1 cellular context compared by ENCODE assay signal in genomic region chr21:42068592-42068991, GRCh38.
TF ChIP-seq lines count a peak whose summit lies in the region.

No MANE protein-coding gene starts in this region.

TF ChIP-seq in IMR-90, 13 proteins besides CTCF, POLR2A, EP300 and RAD21:
- TF ChIP-seq RFX5 (IDR thresholded peaks at IDR 0.05; ENCODE audit: low read depth, low read length) (no peak), ELK1 (IDR thresholded peaks at IDR 0.05; ENCODE audit: borderline replicate concordance, low read depth, low read length) (no peak), MAFK (IDR thresholded peaks at IDR 0.05; ENCODE audit: low read depth, low read length) (no peak), RCOR1 (IDR thresholded peaks at IDR 0.05; ENCODE audit: insufficient replicate concordance, low read length) (no peak), MAZ (IDR thresholded peaks at IDR 0.05; ENCODE audit: borderline replicate concordance, low read depth, low read length) (no peak), CEBPB (IDR thresholded peaks at IDR 0.05; ENCODE audit: low read depth, low read length) (no peak), NFE2L2 (IDR thresholded peaks at IDR 0.05; ENCODE audit: low read depth, low read length) (no peak), CHD1 (IDR thresholded peaks at IDR 0.05; ENCODE audit: low read depth, low read length) (no peak), MXI1 (IDR thresholded peaks at IDR 0.05; ENCODE audit: borderline replicate concordance, low read depth, low read length) (no peak), USF2 (IDR thresholded peaks at IDR 0.05; ENCODE audit: low read depth, low read length) (no peak), SMC3 (IDR thresholded peaks at IDR 0.05; ENCODE audit: low read depth, low read length) (no peak), BHLHE40 (IDR thresholded peaks at IDR 0.05; ENCODE audit: low read depth, low read length) (no peak), FOS (IDR thresholded peaks at IDR 0.05; ENCODE audit: low read depth, low read length) (no peak)
